In genomic region chr2:46836295-46837111, GRCh38 we compare ENCODE assay signal across 1 cellular context.
TF ChIP-seq lines count a peak whose summit lies in the region.

No MANE protein-coding gene starts in this region.

TF ChIP-seq in IMR-90, 13 proteins besides CTCF, POLR2A, EP300 and RAD21:
- no peak for TF ChIP-seq NFE2L2 (IDR thresholded peaks at IDR 0.05; ENCODE audit: low read depth, low read length)
- TF ChIP-seq USF2 (IDR thresholded peaks at IDR 0.05; ENCODE audit: low read depth, low read length) = no peak
- TF ChIP-seq ELK1 (IDR thresholded peaks at IDR 0.05; ENCODE audit: borderline replicate concordance, low read depth, low read length) = no peak
- TF ChIP-seq CEBPB (IDR thresholded peaks at IDR 0.05; ENCODE audit: low read depth, low read length) = no peak
